Comparison of ENCODE assay signal across 25 cellular contexts in the genomic region with DNA sequence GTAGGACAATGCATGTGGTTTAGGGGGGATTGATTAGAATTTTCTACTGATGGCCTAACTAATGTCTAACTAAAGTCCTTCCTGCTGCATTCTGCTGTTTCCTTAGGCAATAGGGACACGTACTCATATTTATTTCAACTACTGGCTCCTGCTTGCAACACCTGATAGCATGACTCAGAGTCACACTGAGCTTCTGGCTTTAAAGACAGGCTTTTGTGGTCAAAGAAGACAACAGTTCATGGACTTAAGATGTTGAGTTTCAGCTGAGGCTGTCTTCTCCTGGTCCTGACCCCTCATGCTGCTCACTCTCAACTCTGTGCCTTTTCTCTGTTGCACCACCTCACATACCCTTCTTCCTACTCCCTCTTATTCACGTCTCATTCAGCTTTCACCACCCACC. TPM values are rescaled to one million over a fixed set of nuclear protein-coding genes. Genes with fewer than 3 reads are reported as not detected.
A peak's percentile ranks its signal among the peaks of the same experiment; 100 is the strongest.
DNase-seq lines count a peak whose midpoint lies in the region; ATAC-seq and TF ChIP-seq lines count a peak whose summit lies in the region.
"Had no signal": no experiment of that assay in that cellular context is flagged by ENCODE, and none has a peak within 500 bp of the region (broad histone marks: within the 10 kb centered on the region; RNA-seq: fewer than 3 reads in every experiment).

No MANE protein-coding gene starts in this region.

- peak; percentile 4 for DNase-seq in IMR-90
- DNase-seq in RWPE2 (ENCODE audit: low spot score), result no peak
- peak; percentile 40 for DNase-seq in fibroblast of pulmonary artery (ENCODE audit: low read depth)
- peak; percentile 62 for DNase-seq in retinal pigment epithelial cell (ENCODE audit: low read depth)
- DNase-seq in NCI-H82 treated with DMSO at 0.1 percent for 48 hours (lab: John Stamatoyannopoulos, UW; ENCODE audit: unreplicated experiment), result no peak
- no peak for DNase-seq in SHP77 (lab: John Stamatoyannopoulos, UW)
- no peak for DNase-seq in sciatic nerve (ENCODE audit: low spot score)
- DNase-seq: activated CD4-positive, CD25-positive, alpha-beta regulatory T cell treated with anti-CD3 and anti-CD28 coated beads, Interleukin-2, amount 50 U/mL, for 72 hours; activated CD8-positive, alpha-beta memory T cell treated with anti-CD3 and anti-CD28 coated beads, Interleukin-2, amount 50 U/mL, for 4 hours; activated naive CD4-positive, alpha-beta T cell; BE2C; cortex of kidney; DMS 273 treated with DMSO at 0.1 percent for 48 hours; hypothalamus; left lung; naive B cell; NCI-H1105 treated with DMSO at 0.1 percent for 48 hours; NCI-H2171; SJCRH30; stimulated activated CD4-positive, alpha-beta T cell treated with anti-CD3 and anti-CD28 coated beads, Interleukin-12 subunit alpha, Interleukin-12 subunit beta, amount 100 ng/mL, for 4 hours; stimulated activated naive B cell treated with anti-CD40 and anti-IgM and Interleukin-4, amounts not matched to agents 10 μg/mL and 1 μg/mL and 100 μg/mL, for 72 hours had no signal

- no peaks in the 10 kb centered on the region for H3K79me1 ChIP-seq in IMR-90 (ENCODE audit: low read depth in 1 of 2, low read length in 2 of 2)

- no peak overlapping the region for H2AK5ac ChIP-seq in IMR-90 (ENCODE audit: low read depth, low read length)

- no peak overlapping the region for H3K14ac ChIP-seq in IMR-90 (replicated peaks; ENCODE audit: low read depth, low read length)

- TF ChIP-seq POLR2A in IMR-90 (IDR thresholded peaks at IDR 0.05; ENCODE audit: low read depth, low read length), result no peak

- no peak overlapping the region for H2BK20ac ChIP-seq in IMR-90 (ENCODE audit: low read depth, low read length)

- H3K4ac ChIP-seq in IMR-90 (ENCODE audit: low read depth, low read length), result no peak overlapping the region

- no peak overlapping the region for H2BK120ac ChIP-seq in IMR-90 (ENCODE audit: low read depth, low read length)

- H3K4me3 ChIP-seq in IMR-90 (ENCODE audit: insufficient read depth, low read depth, low read length) (no peak overlapping the region), RWPE2 (ENCODE audit: severe bottlenecking) (no peak overlapping the region), fibroblast of pulmonary artery (replicated peaks; ENCODE audit: low read depth, low read length) (no peak overlapping the region), retinal pigment epithelial cell (ENCODE audit: low read length) (no peak overlapping the region)
- H3K4me3 ChIP-seq: HAP-1, left lung, SJCRH30, tibial nerve had no signal

- in situ Hi-C loops in IMR-90 (cut with MboI; ENCODE audit: low sequenced_read_pairs), result no loop called here

- H4K8ac ChIP-seq in IMR-90 (ENCODE audit: low read depth in 2 of 2, low read length in 2 of 2), result no peak overlapping the region

- no peak overlapping the region for H2BK5ac ChIP-seq in IMR-90 (ENCODE audit: low read depth, low read length, poor library complexity, severe bottlenecking)

- H3K9me1 ChIP-seq in IMR-90 (ENCODE audit: insufficient read depth, low read length), result no peaks in the 10 kb centered on the region

- H3K18ac ChIP-seq in IMR-90 (ENCODE audit: low read depth, low read length), result no peak overlapping the region

- TF ChIP-seq RAD21 in IMR-90 (IDR thresholded peaks at IDR 0.05; ENCODE audit: low read length), result no peak

- H3K23ac ChIP-seq in IMR-90 (ENCODE audit: low read depth, low read length), result no peak overlapping the region

- H3K9me3 ChIP-seq in IMR-90 (ENCODE audit: control insufficient read depth, insufficient read depth, low read length) (no peaks in the 10 kb centered on the region), RWPE2 (ENCODE audit: severe bottlenecking) (no peaks in the 10 kb centered on the region)
- H3K9me3 ChIP-seq: BE2C, HAP-1, left lung, SJCRH30, tibial nerve had no signal

- H4K20me1 ChIP-seq in IMR-90 (ENCODE audit: insufficient read depth, low read length), result no peaks in the 10 kb centered on the region

- H3K9ac ChIP-seq in IMR-90 (ENCODE audit: low read depth, low read length), result no peak overlapping the region
- H3K9ac ChIP-seq: parathyroid adenoma had no signal

- H4K5ac ChIP-seq in IMR-90 (ENCODE audit: low read depth, low read length), result no peak overlapping the region

- ATAC-seq in IMR-90 (ENCODE audit: low read depth) (no peak), RWPE2 (ENCODE audit: low read depth) (peak; percentile 83), GM18868 (IDR thresholded peaks at IDR 0.05; ENCODE audit: unreplicated experiment) (no peak), sciatic nerve (no peak)
- ATAC-seq: left lung; stimulated activated naive B cell treated with anti-CD40 and anti-IgM and Interleukin-4, amounts not matched to agents 10 μg/mL and 1 μg/mL and 100 μg/mL, for 72 hours had no signal

- no peaks in the 10 kb centered on the region; the same call in 1 of the 2 replicates for H3K27me3 ChIP-seq in IMR-90 (ENCODE audit: control insufficient read depth, insufficient read depth, low read length)
- H3K27me3 ChIP-seq in RWPE2 (ENCODE audit: insufficient read depth, poor library complexity, severe bottlenecking), result no peaks in the 10 kb centered on the region
- H3K27me3 ChIP-seq: BE2C, left lung, tibial nerve had no signal

- no peak overlapping the region for H2BK15ac ChIP-seq in IMR-90 (ENCODE audit: low read depth, low read length)

- H2AFZ ChIP-seq in IMR-90 (replicated peaks; ENCODE audit: low read length, poor library complexity), result no peak overlapping the region
- H2AFZ ChIP-seq: parathyroid adenoma had no signal

- TF ChIP-seq CTCF in IMR-90 (conservative IDR thresholded peaks at IDR 0.05; ENCODE audit: low read depth, low read length) (no peak), RWPE2 (IDR thresholded peaks at IDR 0.05; ENCODE audit: poor library complexity, severe bottlenecking) (no peak), fibroblast of pulmonary artery (IDR thresholded peaks at IDR 0.05; ENCODE audit: low read length, missing control alignments) (no peak), retinal pigment epithelial cell (conservative IDR thresholded peaks at IDR 0.05; ENCODE audit: low read depth, low read length) (no peak)

- no peak overlapping the region for H3K56ac ChIP-seq in IMR-90 (ENCODE audit: extremely low read depth, insufficient read depth, low read length)

- CTCF ChIA-PET in IMR-90 (lab: Yijun Ruan, JAX), result no interaction called here

- WGBS in IMR-90 (ENCODE audit: extremely low coverage in 2 of 2, insufficient read length in 1 of 2), 2 experiments, result no CpG with 5 or more reads among the region's 2 CpGs

- no peak overlapping the region for H4K91ac ChIP-seq in IMR-90 (ENCODE audit: insufficient read depth, low read depth, low read length)

- POLR2A ChIA-PET in IMR-90 (lab: Charles Lee; ENCODE audit: unreplicated experiment), result no interaction called here

- no peak overlapping the region for H2AK9ac ChIP-seq in IMR-90 (replicated peaks; ENCODE audit: low read depth, low read length, poor library complexity)

- H3K36me3 ChIP-seq in IMR-90 (ENCODE audit: control insufficient read depth, insufficient read depth, low read length) (no peaks in the 10 kb centered on the region), RWPE2 (ENCODE audit: low read depth) (no peaks in the 10 kb centered on the region)
- H3K36me3 ChIP-seq: BE2C, HAP-1, left lung, SJCRH30, tibial nerve had no signal

- intact Hi-C loops in IMR-90 (cut with micrococcal nuclease) (no loop called here), sciatic nerve (cut with DNase I) (no loop called here)

- dilution Hi-C loops in IMR-90 (cut with HindIII; ENCODE audit: low sequenced_read_pairs, unreplicated experiment), result no loop called here

- no TSS peak for BruUV-seq in IMR-90 (replicated peaks; lab: Mats Ljungman, UMichigan)

- no peak overlapping the region for H3K27ac ChIP-seq in IMR-90 (ENCODE audit: insufficient read depth, low read length)
- H3K27ac ChIP-seq in RWPE2 (ENCODE audit: poor library complexity, severe bottlenecking), result no peak overlapping the region
- H3K27ac ChIP-seq: left lung, parathyroid adenoma, SJCRH30, tibial nerve had no signal

- H3K4me1 ChIP-seq in IMR-90 (ENCODE audit: control insufficient read depth, insufficient read depth, low read length) (no peaks in the 10 kb centered on the region), RWPE2 (ENCODE audit: insufficient read depth, poor library complexity, severe bottlenecking) (no peaks in the 10 kb centered on the region)
- H3K4me1 ChIP-seq: BE2C, HAP-1, left lung, parathyroid adenoma, SJCRH30 had no signal

- no peak overlapping the region for H3K4me2 ChIP-seq in IMR-90 (ENCODE audit: low read depth, low read length)

TF ChIP-seq in IMR-90, 13 proteins besides CTCF, POLR2A, EP300 and RAD21:
- no peak for TF ChIP-seq SMC3 (IDR thresholded peaks at IDR 0.05; ENCODE audit: low read depth, low read length)

RNA-seq across cellular contexts. Expression of gene TRABD2B, which starts 29.1 kb away (rescaled TPM):
- total RNA-seq in IMR-90 (2012; rRNA removed), result not detected in 2 replicates
- polyA plus RNA-seq in IMR-90 (2012; rRNA removed), result not detected in 2 replicates
- not detected in 2 replicates for polyA plus RNA-seq in IMR-90 (2012; cell fraction: cytosol; rRNA removed)
- not detected in 2 replicates for polyA plus RNA-seq in IMR-90 (2012; cell fraction: nucleus; rRNA removed; ENCODE audit: low replicate concordance)
- 5.0 TPM for total RNA-seq in sciatic nerve

Comparison
In these comparisons a context has a peak if more than half of its experiments do, and no peak if none do; other contexts are left out.
1. DNase-seq: peak in IMR-90 (single experiment), fibroblast of pulmonary artery (single experiment) and retinal pigment epithelial cell (single experiment); none in RWPE2 (single experiment), NCI-H82 treated with DMSO at 0.1 percent for 48 hours (single experiment), SHP77 (0 of 2) and sciatic nerve (single experiment).